In the genomic region with DNA sequence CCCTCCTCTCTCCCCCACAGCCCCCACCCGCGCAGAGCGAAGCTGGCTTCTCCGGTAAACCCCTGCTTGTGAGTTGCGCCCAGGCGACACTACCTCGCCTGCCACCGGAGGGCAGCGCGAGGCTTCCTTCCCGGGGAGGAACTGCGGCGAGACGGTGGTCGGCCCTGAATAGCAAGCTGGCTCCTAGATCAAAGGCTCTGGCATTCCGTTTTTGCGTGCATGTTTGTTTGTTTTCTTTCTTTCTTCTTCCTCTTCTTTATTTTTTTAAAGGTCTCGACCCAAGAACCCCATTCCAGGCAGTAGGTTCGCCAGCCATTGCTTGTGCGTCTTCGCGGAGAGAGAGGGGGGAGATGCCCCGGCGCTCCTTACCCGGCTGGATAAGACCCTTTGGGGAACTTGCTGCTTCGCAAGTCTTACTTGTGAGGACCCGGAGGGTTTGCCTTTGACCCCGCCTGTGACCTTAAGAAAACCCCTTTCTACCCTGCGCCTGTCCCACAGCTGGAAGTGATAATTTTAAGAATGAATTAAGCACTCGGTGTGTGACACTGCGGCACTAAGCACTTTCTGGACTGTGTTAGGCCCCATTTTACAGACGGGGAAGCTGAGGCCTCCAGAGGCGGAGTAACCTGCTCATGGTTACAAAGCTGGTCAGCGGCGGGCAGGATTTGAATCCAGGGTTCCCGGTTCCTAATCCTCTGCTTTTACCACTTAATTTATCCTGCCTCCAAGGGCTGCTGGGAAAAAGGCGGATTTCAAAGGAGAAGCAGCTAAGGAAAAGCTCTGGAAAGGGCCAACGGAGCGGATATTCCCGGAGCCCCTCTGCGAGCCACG, we compare ENCODE assay signal across 8 cellular contexts.
DNase-seq lines count a peak whose midpoint lies in the region; ATAC-seq and TF ChIP-seq lines count a peak whose summit lies in the region.

No MANE protein-coding gene starts in this region.

- no peaks in the 10 kb centered on the region for H3K9me3 ChIP-seq in CD8-positive, alpha-beta memory T cell (ENCODE audit: low read length)
- no peaks in the 10 kb centered on the region for H3K9me3 ChIP-seq in HCT116 (ENCODE audit: control insufficient read depth in 1 of 2, insufficient read depth in 1 of 2, low read depth in 1 of 2, low read length in 2 of 2)
- H3K9me3 ChIP-seq in OCI-LY7 (ENCODE audit: low read length), result no peaks in the 10 kb centered on the region

- H3K79me2 ChIP-seq in HCT116 (ENCODE audit: insufficient read depth, low read length), result no peaks in the 10 kb centered on the region
- no peaks in the 10 kb centered on the region for H3K79me2 ChIP-seq in OCI-LY7 (ENCODE audit: insufficient read depth, low read depth, low read length)

- H3K9ac ChIP-seq in HCT116 (ENCODE audit: low read length) (no peak overlapping the region), rectal smooth muscle tissue (ENCODE audit: low read length) (no peak overlapping the region)

- POLR2A ChIA-PET in CD8-positive, alpha-beta memory T cell (lab: Charles Lee), result no interaction called here
- POLR2A ChIA-PET in HCT116 (lab: Charles Lee) (no interaction called here), OCI-LY7 (lab: Charles Lee) (no interaction called here)

- no peaks in the 10 kb centered on the region for H3K9me3 Mint-ChIP-seq in CD8-positive, alpha-beta memory T cell

- H3K27me3 Mint-ChIP-seq in CD8-positive, alpha-beta memory T cell, result peaks cover 36 to 76% of the 10 kb centered on the region in 2 donors

- no peaks in the 10 kb centered on the region for H3K9me2 ChIP-seq in HCT116 (ENCODE audit: insufficient read depth)
- H3K9me2 ChIP-seq in OCI-LY7 (ENCODE audit: insufficient read depth, low read length), result no peaks in the 10 kb centered on the region

- no TSS peak for BruUV-seq in HCT116 (replicated peaks; lab: Mats Ljungman, UMichigan)
- BruUV-seq in OCI-LY7 (replicated peaks; lab: Mats Ljungman, UMichigan), result no TSS peak

- H3K4me1 ChIP-seq in CD8-positive, alpha-beta memory T cell (ENCODE audit: insufficient read depth, low read length), result peaks cover 14% of the 10 kb centered on the region
- H3K4me1 ChIP-seq in HCT116 (ENCODE audit: control insufficient read depth in 1 of 2, insufficient read depth in 2 of 2, low read length in 2 of 2) (peaks cover 0 to 11% of the 10 kb centered on the region in 2 experiments; a peak in 3 of 4 replicates), OCI-LY7 (ENCODE audit: insufficient read depth, low read length, poor library complexity, severe bottlenecking) (no peaks in the 10 kb centered on the region), rectal smooth muscle tissue (ENCODE audit: control insufficient read depth, insufficient read depth, low read length) (peaks cover 3% of the 10 kb centered on the region)

- in situ Hi-C loops in astrocyte of the cerebellum (cut with HindIII; ENCODE audit: low sequenced_read_pairs), result no loop called here

- no peak overlapping the region for H3K27ac ChIP-seq in CD8-positive, alpha-beta memory T cell (ENCODE audit: low read depth, low read length)
- no peak overlapping the region for H3K27ac ChIP-seq in HCT116 (ENCODE audit: low read depth, low read length)
- no peak overlapping the region for H3K27ac ChIP-seq in OCI-LY7 (ENCODE audit: low read depth, low read length, poor library complexity, severe bottlenecking)
- H3K27ac ChIP-seq in rectal smooth muscle tissue (ENCODE audit: low read depth, low read length), result no peak overlapping the region

- TF ChIP-seq POLR2A in HCT116 (IDR thresholded peaks at IDR 0.05; ENCODE audit: borderline replicate concordance, extremely low read depth, insufficient read depth, insufficient read length) (no peak), GM18505 (IDR thresholded peaks at IDR 0.05; ENCODE audit: borderline replicate concordance, extremely low read depth, insufficient read depth, insufficient read length) (no peak)

- TF ChIP-seq CTCF in HCT116 (IDR thresholded peaks at IDR 0.05 in 2 of 3, conservative IDR thresholded peaks at IDR 0.05 in 1 of 3; ENCODE audit: borderline replicate concordance in 1 of 3, insufficient read depth in 1 of 3, low read depth in 2 of 3, low read length in 2 of 3) (peak; percentile 49 to 67 (median 53); a peak in 5 of 6 replicates), OCI-LY7 (conservative IDR thresholded peaks at IDR 0.05; ENCODE audit: low read length) (peak; percentile 85), astrocyte of the cerebellum (IDR thresholded peaks at IDR 0.05; ENCODE audit: low read depth, low read length, missing control alignments) (peak; percentile 61)

- peaks cover 30% of the 10 kb centered on the region for H3K27me3 ChIP-seq in CD8-positive, alpha-beta memory T cell (ENCODE audit: insufficient read depth, low read length, poor library complexity, severe bottlenecking)
- H3K27me3 ChIP-seq in HCT116 (ENCODE audit: insufficient read depth, low read length), result no peaks in the 10 kb centered on the region
- H3K27me3 ChIP-seq in rectal smooth muscle tissue (ENCODE audit: control insufficient read depth, insufficient read depth, low read length), result no peaks in the 10 kb centered on the region

- TF ChIP-seq RAD21 in HCT116 (IDR thresholded peaks at IDR 0.05; ENCODE audit: low read depth), result peak; percentile 77

- RAD21 ChIA-PET in HCT116 (lab: Charles Lee; ENCODE audit: low non-redundant PET in 1 of 2, low total read pairs in 2 of 2, uncharacterized antibody in 2 of 2, unreplicated experiment in 2 of 2), result interaction anchor here in 1 of 2 experiments (0.6 kb wide), 1 partner anchor 21 kb away, joined by 3 read pairs; no protein-coding TSS in a partner anchor

- peak overlapping the region in 5 of 7 donors; percentile 16 to 77 (median 29) for H3K4me3 Mint-ChIP-seq in CD8-positive, alpha-beta memory T cell

- no peaks in the 10 kb centered on the region for H3K36me3 Mint-ChIP-seq in CD8-positive, alpha-beta memory T cell

- H2AFZ ChIP-seq in HCT116 (ENCODE audit: low read depth, low read length, poor library complexity, severe bottlenecking), result peak overlapping the region; percentile 44
- no peak overlapping the region for H2AFZ ChIP-seq in OCI-LY7 (ENCODE audit: low read length)

- no peaks in the 10 kb centered on the region for H3K36me3 ChIP-seq in CD8-positive, alpha-beta memory T cell (ENCODE audit: insufficient read depth, low read length)
- H3K36me3 ChIP-seq in HCT116 (ENCODE audit: control insufficient read depth in 1 of 2, insufficient read depth in 2 of 2, low read length in 2 of 2) (no peaks in the 10 kb centered on the region), OCI-LY7 (ENCODE audit: insufficient read depth, low read length) (no peaks in the 10 kb centered on the region), rectal smooth muscle tissue (ENCODE audit: control insufficient read depth, insufficient read depth, low read length) (no peaks in the 10 kb centered on the region)

- ATAC-seq in HCT116, result peak; percentile 91
- no peak for ATAC-seq in GM18505 (IDR thresholded peaks at IDR 0.05; ENCODE audit: unreplicated experiment)

- intact Hi-C loops in HCT116 (cut with micrococcal nuclease) (no loop called here), OCI-LY7 (cut with micrococcal nuclease; ENCODE audit: unreplicated experiment) (loop anchor here (1.0 to 5.0 kb wide), 3 partner anchors 70 to 370 kb away; no protein-coding TSS in a partner anchor)

- peak in 1 of 5 donors; percentile 22 for DNase-seq in CD8-positive, alpha-beta memory T cell
- DNase-seq in HCT116 (ENCODE audit: low read depth, low spot score) (no peak), OCI-LY7 (ENCODE audit: low spot score) (peak; percentile 52), astrocyte of the cerebellum (ENCODE audit: low read depth) (peak; percentile 27), hypothalamus (lab: John Stamatoyannopoulos, UW) (peak in 48 of 51 donors; percentile 22 to 91 (median 81)), cortex of kidney (lab: John Stamatoyannopoulos, UW) (no peak)

- H3K4me1 Mint-ChIP-seq in CD8-positive, alpha-beta memory T cell, result peaks cover 6 to 16% (median 16%) of the 10 kb centered on the region in 3 donors

- H4K20me1 ChIP-seq in HCT116 (ENCODE audit: insufficient read depth), result no peaks in the 10 kb centered on the region
- no peaks in the 10 kb centered on the region for H4K20me1 ChIP-seq in OCI-LY7 (ENCODE audit: insufficient read depth, low read length)

- no peak overlapping the region for H3K27ac Mint-ChIP-seq in CD8-positive, alpha-beta memory T cell

- H3K4me2 ChIP-seq in HCT116 (ENCODE audit: low read length) (peak overlapping the region; percentile 65), OCI-LY7 (ENCODE audit: low read length) (peak overlapping the region; percentile 10; the same call in 1 of the 2 replicates)

- CTCF ChIA-PET in CD8-positive, alpha-beta memory T cell (lab: Charles Lee), result interaction anchor here (0.6 to 1.7 kb wide), 2 partner anchors 25 to 370 kb away, joined by 3 read pairs; no protein-coding TSS in a partner anchor
- CTCF ChIA-PET in HCT116 (lab: Charles Lee) (interaction anchor here (0.6 to 2.2 kb wide), 8 partner anchors 21 to 370 kb away, joined by 3 to 11 read pairs (median 4); no protein-coding TSS in a partner anchor), OCI-LY7 (lab: Charles Lee; ENCODE audit: unreplicated experiment) (no interaction called here)

- no peak overlapping the region for H3K4me3 ChIP-seq in CD8-positive, alpha-beta memory T cell (ENCODE audit: low read length)
- H3K4me3 ChIP-seq in HCT116 (replicated peaks in 1 of 2; ENCODE audit: low read depth in 1 of 2, low read length in 2 of 2) (peak overlapping the region; percentile 10 to 18; a peak in 2 of 4 replicates), OCI-LY7 (ENCODE audit: low read depth, low read length, poor library complexity, severe bottlenecking) (no peak overlapping the region), astrocyte of the cerebellum (ENCODE audit: low read depth, low read length) (peak overlapping the region; percentile 45), rectal smooth muscle tissue (ENCODE audit: low read length) (peak overlapping the region; percentile 68)

TF ChIP-seq in HCT116, 20 proteins besides CTCF, POLR2A, EP300 and RAD21:
- TF ChIP-seq ZFX (IDR thresholded peaks at IDR 0.05), result no peak
- TF ChIP-seq CEBPB (IDR thresholded peaks at IDR 0.05; ENCODE audit: low read depth), result no peak

Comparison
In these comparisons a context has a peak if more than half of its experiments do, and no peak if none do; other contexts are left out.
1. DNase-seq: peak in OCI-LY7 (single experiment), astrocyte of the cerebellum (single experiment) and hypothalamus (48 of 51); none in HCT116 (single experiment) and cortex of kidney (single experiment).
2. H3K4me3 ChIP-seq: peak in HCT116 (2 of 2), astrocyte of the cerebellum (single experiment) and rectal smooth muscle tissue (single experiment); none in CD8-positive, alpha-beta memory T cell (single experiment) and OCI-LY7 (single experiment).
3. Peak in every context shown above with its lines, with median percentiles within 50 percentile points of each other: CTCF ChIP-seq.